In the genomic region with DNA sequence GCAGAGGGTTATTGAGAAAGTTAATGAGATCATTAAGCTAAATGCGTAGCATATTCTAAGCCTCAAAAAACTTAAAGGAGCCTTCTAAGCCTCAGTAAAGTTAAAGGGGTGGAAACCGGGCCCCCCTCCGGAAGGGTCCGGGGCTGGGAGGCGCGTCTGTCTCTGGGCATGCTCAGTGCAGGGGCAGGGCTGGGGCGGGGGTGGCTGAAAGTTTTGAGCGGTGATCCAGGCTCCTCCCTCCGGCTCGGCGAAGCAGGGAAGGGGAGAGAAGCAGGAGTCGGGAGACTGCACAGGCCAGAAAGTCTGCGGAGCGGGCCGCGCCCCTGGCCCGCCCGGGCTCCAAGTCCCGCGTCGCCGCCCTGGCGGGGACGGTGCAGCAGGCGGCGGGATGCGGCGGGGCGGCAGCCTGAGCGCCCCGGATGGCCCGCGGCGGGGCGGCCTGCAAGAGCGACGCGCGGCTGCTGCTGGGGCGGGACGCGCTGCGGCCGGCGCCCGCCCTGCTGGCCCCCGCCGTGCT, we compare ENCODE assay signal across 1 cellular context.
TF ChIP-seq lines count a peak whose summit lies in the region.

EVC (plus strand) TSS at position 240 of the 517 bp plus-strand sequence; CDS start at position 420, 180 bp downstream.

TF ChIP-seq in GM23338, 12 proteins besides CTCF, POLR2A, EP300 and RAD21 (continued from another document):
- TF ChIP-seq, protein P1, sequence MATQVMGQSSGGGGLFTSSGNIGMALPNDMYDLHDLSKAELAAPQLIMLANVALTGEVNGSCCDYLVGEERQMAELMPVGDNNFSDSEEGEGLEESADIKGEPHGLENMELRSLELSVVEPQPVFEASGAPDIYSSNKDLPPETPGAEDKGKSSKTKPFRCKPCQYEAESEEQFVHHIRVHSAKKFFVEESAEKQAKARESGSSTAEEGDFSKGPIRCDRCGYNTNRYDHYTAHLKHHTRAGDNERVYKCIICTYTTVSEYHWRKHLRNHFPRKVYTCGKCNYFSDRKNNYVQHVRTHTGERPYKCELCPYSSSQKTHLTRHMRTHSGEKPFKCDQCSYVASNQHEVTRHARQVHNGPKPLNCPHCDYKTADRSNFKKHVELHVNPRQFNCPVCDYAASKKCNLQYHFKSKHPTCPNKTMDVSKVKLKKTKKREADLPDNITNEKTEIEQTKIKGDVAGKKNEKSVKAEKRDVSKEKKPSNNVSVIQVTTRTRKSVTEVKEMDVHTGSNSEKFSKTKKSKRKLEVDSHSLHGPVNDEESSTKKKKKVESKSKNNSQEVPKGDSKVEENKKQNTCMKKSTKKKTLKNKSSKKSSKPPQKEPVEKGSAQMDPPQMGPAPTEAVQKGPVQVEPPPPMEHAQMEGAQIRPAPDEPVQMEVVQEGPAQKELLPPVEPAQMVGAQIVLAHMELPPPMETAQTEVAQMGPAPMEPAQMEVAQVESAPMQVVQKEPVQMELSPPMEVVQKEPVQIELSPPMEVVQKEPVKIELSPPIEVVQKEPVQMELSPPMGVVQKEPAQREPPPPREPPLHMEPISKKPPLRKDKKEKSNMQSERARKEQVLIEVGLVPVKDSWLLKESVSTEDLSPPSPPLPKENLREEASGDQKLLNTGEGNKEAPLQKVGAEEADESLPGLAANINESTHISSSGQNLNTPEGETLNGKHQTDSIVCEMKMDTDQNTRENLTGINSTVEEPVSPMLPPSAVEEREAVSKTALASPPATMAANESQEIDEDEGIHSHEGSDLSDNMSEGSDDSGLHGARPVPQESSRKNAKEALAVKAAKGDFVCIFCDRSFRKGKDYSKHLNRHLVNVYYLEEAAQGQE (IDR thresholded peaks at IDR 0.05; ENCODE audit: unreplicated experiment) = no peak
- TF ChIP-seq, protein P2, sequence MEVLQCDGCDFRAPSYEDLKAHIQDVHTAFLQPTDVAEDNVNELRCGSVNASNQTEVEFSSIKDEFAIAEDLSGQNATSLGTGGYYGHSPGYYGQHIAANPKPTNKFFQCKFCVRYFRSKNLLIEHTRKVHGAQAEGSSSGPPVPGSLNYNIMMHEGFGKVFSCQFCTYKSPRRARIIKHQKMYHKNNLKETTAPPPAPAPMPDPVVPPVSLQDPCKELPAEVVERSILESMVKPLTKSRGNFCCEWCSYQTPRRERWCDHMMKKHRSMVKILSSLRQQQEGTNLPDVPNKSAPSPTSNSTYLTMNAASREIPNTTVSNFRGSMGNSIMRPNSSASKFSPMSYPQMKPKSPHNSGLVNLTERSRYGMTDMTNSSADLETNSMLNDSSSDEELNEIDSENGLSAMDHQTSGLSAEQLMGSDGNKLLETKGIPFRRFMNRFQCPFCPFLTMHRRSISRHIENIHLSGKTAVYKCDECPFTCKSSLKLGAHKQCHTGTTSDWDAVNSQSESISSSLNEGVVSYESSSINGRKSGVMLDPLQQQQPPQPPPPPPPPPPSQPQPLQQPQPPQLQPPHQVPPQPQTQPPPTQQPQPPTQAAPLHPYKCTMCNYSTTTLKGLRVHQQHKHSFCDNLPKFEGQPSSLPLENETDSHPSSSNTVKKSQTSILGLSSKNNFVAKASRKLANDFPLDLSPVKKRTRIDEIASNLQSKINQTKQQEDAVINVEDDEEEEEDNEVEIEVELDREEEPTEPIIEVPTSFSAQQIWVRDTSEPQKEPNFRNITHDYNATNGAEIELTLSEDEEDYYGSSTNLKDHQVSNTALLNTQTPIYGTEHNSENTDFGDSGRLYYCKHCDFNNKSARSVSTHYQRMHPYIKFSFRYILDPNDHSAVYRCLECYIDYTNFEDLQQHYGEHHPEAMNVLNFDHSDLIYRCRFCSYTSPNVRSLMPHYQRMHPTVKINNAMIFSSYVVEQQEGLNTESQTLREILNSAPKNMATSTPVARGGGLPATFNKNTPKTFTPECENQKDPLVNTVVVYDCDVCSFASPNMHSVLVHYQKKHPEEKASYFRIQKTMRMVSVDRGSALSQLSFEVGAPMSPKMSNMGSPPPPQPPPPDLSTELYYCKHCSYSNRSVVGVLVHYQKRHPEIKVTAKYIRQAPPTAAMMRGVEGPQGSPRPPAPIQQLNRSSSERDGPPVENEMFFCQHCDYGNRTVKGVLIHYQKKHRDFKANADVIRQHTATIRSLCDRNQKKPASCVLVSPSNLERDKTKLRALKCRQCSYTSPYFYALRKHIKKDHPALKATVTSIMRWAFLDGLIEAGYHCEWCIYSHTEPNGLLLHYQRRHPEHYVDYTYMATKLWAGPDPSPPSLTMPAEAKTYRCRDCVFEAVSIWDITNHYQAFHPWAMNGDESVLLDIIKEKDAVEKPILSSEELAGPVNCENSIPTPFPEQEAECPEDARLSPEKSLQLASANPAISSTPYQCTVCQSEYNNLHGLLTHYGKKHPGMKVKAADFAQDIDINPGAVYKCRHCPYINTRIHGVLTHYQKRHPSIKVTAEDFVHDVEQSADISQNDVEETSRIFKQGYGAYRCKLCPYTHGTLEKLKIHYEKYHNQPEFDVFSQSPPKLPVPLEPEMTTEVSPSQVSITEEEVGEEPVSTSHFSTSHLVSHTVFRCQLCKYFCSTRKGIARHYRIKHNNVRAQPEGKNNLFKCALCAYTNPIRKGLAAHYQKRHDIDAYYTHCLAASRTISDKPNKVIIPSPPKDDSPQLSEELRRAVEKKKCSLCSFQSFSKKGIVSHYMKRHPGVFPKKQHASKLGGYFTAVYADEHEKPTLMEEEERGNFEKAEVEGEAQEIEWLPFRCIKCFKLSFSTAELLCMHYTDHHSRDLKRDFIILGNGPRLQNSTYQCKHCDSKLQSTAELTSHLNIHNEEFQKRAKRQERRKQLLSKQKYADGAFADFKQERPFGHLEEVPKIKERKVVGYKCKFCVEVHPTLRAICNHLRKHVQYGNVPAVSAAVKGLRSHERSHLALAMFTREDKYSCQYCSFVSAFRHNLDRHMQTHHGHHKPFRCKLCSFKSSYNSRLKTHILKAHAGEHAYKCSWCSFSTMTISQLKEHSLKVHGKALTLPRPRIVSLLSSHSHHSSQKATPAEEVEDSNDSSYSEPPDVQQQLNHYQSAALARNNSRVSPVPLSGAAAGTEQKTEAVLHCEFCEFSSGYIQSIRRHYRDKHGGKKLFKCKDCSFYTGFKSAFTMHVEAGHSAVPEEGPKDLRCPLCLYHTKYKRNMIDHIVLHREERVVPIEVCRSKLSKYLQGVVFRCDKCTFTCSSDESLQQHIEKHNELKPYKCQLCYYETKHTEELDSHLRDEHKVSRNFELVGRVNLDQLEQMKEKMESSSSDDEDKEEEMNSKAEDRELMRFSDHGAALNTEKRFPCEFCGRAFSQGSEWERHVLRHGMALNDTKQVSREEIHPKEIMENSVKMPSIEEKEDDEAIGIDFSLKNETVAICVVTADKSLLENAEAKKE (CRISPR knock-in tag; IDR thresholded peaks at IDR 0.05) = no peak
- no peak for TF ChIP-seq STAT1 (IDR thresholded peaks at IDR 0.05; ENCODE audit: unreplicated experiment)
- no peak for TF ChIP-seq NANOG (IDR thresholded peaks at IDR 0.05; ENCODE audit: borderline replicate concordance)
- no peak for TF ChIP-seq JUNB (IDR thresholded peaks at IDR 0.05; ENCODE audit: unreplicated experiment)
- no peak for TF ChIP-seq EZH2phosphoT487 (IDR thresholded peaks at IDR 0.05; ENCODE audit: unreplicated experiment)
